8 cellular contexts compared by ENCODE assay signal in the genomic region with DNA sequence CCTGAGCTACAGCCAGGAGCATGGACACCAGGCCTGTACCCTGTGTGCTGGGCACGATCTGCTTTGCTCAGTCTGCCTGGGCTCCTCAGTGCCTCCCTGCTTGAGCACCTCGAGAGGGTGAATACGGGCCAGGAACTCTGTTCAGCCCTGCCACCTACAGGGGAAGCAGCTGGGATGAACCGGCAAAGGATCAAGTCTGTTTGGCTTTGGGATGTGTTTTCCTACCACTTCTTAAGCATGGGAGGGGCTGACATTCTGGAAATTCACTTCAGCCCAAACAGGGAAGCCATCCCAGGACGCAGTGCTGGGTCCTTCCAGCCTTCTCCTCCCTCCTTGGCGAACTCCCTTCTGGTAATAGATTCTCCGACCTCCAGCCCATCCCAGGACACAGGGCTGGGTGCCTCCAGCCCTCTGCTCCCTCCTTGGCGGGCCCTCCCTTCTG. TPM values are rescaled to one million over a fixed set of nuclear protein-coding genes. Genes with fewer than 3 reads are reported as not detected.
A peak's percentile ranks its signal among the peaks of the same experiment; 100 is the strongest.
DNase-seq lines count a peak whose midpoint lies in the region; ATAC-seq, FAIRE-seq and TF ChIP-seq lines count a peak whose summit lies in the region.

No MANE protein-coding gene starts in this region.

- H3K9me1 ChIP-seq in IMR-90 (ENCODE audit: insufficient read depth, low read length) (no peaks in the 10 kb centered on the region), K562 (ENCODE audit: control insufficient read depth, insufficient read depth, low read length) (peaks cover 6% of the 10 kb centered on the region)

- in situ Hi-C loops in IMR-90 (cut with MboI; ENCODE audit: low sequenced_read_pairs) (no loop called here), K562 (cut with MboI) (loop anchor here (5.0 kb wide), 1 partner anchor 48 kb away; no protein-coding TSS in a partner anchor)

- peak overlapping the region; percentile 60; the same call in 1 of the 2 replicates for H2BK120ac ChIP-seq in IMR-90 (ENCODE audit: low read depth, low read length)

- no peak for FAIRE-seq in K562 (lab: Jason Lieb, UNC)

- BruUV-seq in IMR-90 (replicated peaks; lab: Mats Ljungman, UMichigan) = no TSS peak
- no TSS peak for BruUV-seq in K562 (replicated peaks; lab: Mats Ljungman, UMichigan)

- H3K4me1 ChIP-seq in IMR-90 (ENCODE audit: control insufficient read depth, insufficient read depth, low read length) (peaks cover 8% of the 10 kb centered on the region; the same call in 1 of the 2 replicates), K562 (replicated peaks in 1 of 2; ENCODE audit: control insufficient read depth in 2 of 2, insufficient read depth in 2 of 2, low read length in 2 of 2) (peaks cover 0 to 6% of the 10 kb centered on the region in 2 experiments; a peak in 1 of 5 replicates), iPS-20b (ENCODE audit: insufficient read depth, low read length) (peaks cover 25% of the 10 kb centered on the region; the same call in 1 of the 2 replicates)

- ATAC-seq in IMR-90 (ENCODE audit: low read depth) (peak; percentile 92), K562 (peak; percentile 67), GM18498 (IDR thresholded peaks at IDR 0.05; ENCODE audit: unreplicated experiment) (no peak)
- ATAC-seq in stimulated activated effector memory CD8-positive, alpha-beta T cell treated with anti-CD3 and anti-CD28 coated beads, Interleukin-12 subunit alpha, Interleukin-12 subunit beta, amount 100 ng/mL, for 72 hours = no peak

- no peaks in the 10 kb centered on the region for H3K9me3 Mint-ChIP-seq in stimulated activated effector memory CD8-positive, alpha-beta T cell treated with anti-CD3 and anti-CD28 coated beads, Interleukin-12 subunit alpha, Interleukin-12 subunit beta, amount 100 ng/mL, for 72 hours

- H3K27me3 ChIP-seq in IMR-90 (ENCODE audit: control insufficient read depth, insufficient read depth, low read length) (no peaks in the 10 kb centered on the region; the same call in 1 of the 2 replicates), K562 (ENCODE audit: control insufficient read depth in 2 of 2, insufficient read depth in 2 of 2, low read length in 2 of 2) (peaks cover 77 to 95% of the 10 kb centered on the region in 2 experiments), iPS-20b (ENCODE audit: insufficient read depth, low read length) (no peaks in the 10 kb centered on the region)

- peak overlapping the region; percentile 19; the same call in 1 of the 2 replicates for H3K18ac ChIP-seq in IMR-90 (ENCODE audit: low read depth, low read length)

- H3K36me3 Mint-ChIP-seq in stimulated activated effector memory CD8-positive, alpha-beta T cell treated with anti-CD3 and anti-CD28 coated beads, Interleukin-12 subunit alpha, Interleukin-12 subunit beta, amount 100 ng/mL, for 72 hours = no peaks in the 10 kb centered on the region

- H2AK5ac ChIP-seq in IMR-90 (ENCODE audit: low read depth, low read length) = peak overlapping the region; percentile 75; the same call in 1 of the 2 replicates

- H2BK15ac ChIP-seq in IMR-90 (ENCODE audit: low read depth, low read length) = no peak overlapping the region

- no peak overlapping the region for H3K4me3 Mint-ChIP-seq in stimulated activated effector memory CD8-positive, alpha-beta T cell treated with anti-CD3 and anti-CD28 coated beads, Interleukin-12 subunit alpha, Interleukin-12 subunit beta, amount 100 ng/mL, for 72 hours

- H4K5ac ChIP-seq in IMR-90 (ENCODE audit: low read depth, low read length) = peak overlapping the region; percentile 13; the same call in 1 of the 2 replicates

- H3K27ac ChIP-seq in IMR-90 (ENCODE audit: insufficient read depth, low read length) = peak overlapping the region; percentile 4; the same call in 1 of the 2 replicates
- no peak overlapping the region for H3K27ac ChIP-seq in K562 (ENCODE audit: extremely low read depth, low read depth, low read length)
- no peak overlapping the region for H3K27ac ChIP-seq in iPS-20b (ENCODE audit: low read length)

- H3K9me3 ChIP-seq in IMR-90 (ENCODE audit: control insufficient read depth, insufficient read depth, low read length) (no peaks in the 10 kb centered on the region), K562 (replicated peaks; ENCODE audit: control insufficient read depth, insufficient read depth, low read depth, low read length) (no peaks in the 10 kb centered on the region), iPS-20b (ENCODE audit: insufficient read depth, low read depth, low read length) (no peaks in the 10 kb centered on the region)

- H3K36me3 ChIP-seq in IMR-90 (ENCODE audit: control insufficient read depth, insufficient read depth, low read length) = peaks cover 3% of the 10 kb centered on the region; the same call in 1 of the 2 replicates
- no peaks in the 10 kb centered on the region for H3K36me3 ChIP-seq in K562 (ENCODE audit: control insufficient read depth, insufficient read depth, low read length)
- H3K36me3 ChIP-seq in iPS-20b (ENCODE audit: insufficient read depth, low read depth, low read length) = no peaks in the 10 kb centered on the region

- dilution Hi-C loops in IMR-90 (cut with HindIII; ENCODE audit: low sequenced_read_pairs, unreplicated experiment) = no loop called here

- DNase-seq in AG10803 (ENCODE audit: low read depth) (peak; percentile 71), IMR-90 (peak; percentile 53), K562 (ENCODE audit: extremely low read depth in 1 of 4, low spot score in 3 of 4) (peak in 1 of 4 experiments; percentile 27)
- no peak for DNase-seq in stimulated activated effector memory CD8-positive, alpha-beta T cell treated with anti-CD3 and anti-CD28 coated beads, Interleukin-12 subunit alpha, Interleukin-12 subunit beta, amount 100 ng/mL, for 72 hours (ENCODE audit: low spot score in 2 of 2)
- DNase-seq in stimulated activated CD4-positive, alpha-beta T cell treated with anti-CD3 and anti-CD28 coated beads, Interleukin-2, amount 100 ng/mL, for 24 hours = no peak
- DNase-seq in effector CD8-positive, alpha-beta T cell (lab: John Stamatoyannopoulos, UW) = no peak

- peak overlapping the region; percentile 15 for H2AFZ ChIP-seq in IMR-90 (replicated peaks; ENCODE audit: low read length, poor library complexity)
- H2AFZ ChIP-seq in K562 (ENCODE audit: low read depth, low read length) = no peak overlapping the region

- peak; percentile 72 for TF ChIP-seq RAD21 in IMR-90 (IDR thresholded peaks at IDR 0.05; ENCODE audit: low read length)
- peak in 1 of 2 experiments; percentile 55; a peak in 2 of 4 replicates for TF ChIP-seq RAD21 in K562 (CRISPR knock-in tag; conservative IDR thresholded peaks at IDR 0.05 in 1 of 2, IDR thresholded peaks at IDR 0.05 in 1 of 2)

- peak overlapping the region in 1 of 2 experiments; percentile 36; a peak in 1 of 4 replicates for H4K8ac ChIP-seq in IMR-90 (ENCODE audit: low read depth in 2 of 2, low read length in 2 of 2)

- H3K4me2 ChIP-seq in IMR-90 (ENCODE audit: low read depth, low read length) (no peak overlapping the region), K562 (ENCODE audit: insufficient read depth, low read length) (no peak overlapping the region)

- no CpG with 5 or more reads among the region's 8 CpGs for WGBS in IMR-90 (ENCODE audit: extremely low coverage in 2 of 2, insufficient read length in 1 of 2), 2 experiments
- 3% methylated on average over 8 of the region's 8 CpGs for WGBS in K562 (ENCODE audit: insufficient coverage, low coverage, missing lambda C conversion rate)

- no peaks in the 10 kb centered on the region for H3K79me2 ChIP-seq in K562 (ENCODE audit: control insufficient read depth, insufficient read depth, low read length)

- H3K4ac ChIP-seq in IMR-90 (ENCODE audit: low read depth, low read length) = peak overlapping the region; percentile 8

- H3K56ac ChIP-seq in IMR-90 (ENCODE audit: extremely low read depth, insufficient read depth, low read length) = no peak overlapping the region

- peak; percentile 70 for TF ChIP-seq CTCF in AG10803 (conservative IDR thresholded peaks at IDR 0.05; ENCODE audit: low read length)
- TF ChIP-seq CTCF in IMR-90 (conservative IDR thresholded peaks at IDR 0.05; ENCODE audit: low read depth, low read length) = peak; percentile 61
- TF ChIP-seq CTCF in K562 (IDR thresholded peaks at IDR 0.05 in 2 of 3, conservative IDR thresholded peaks at IDR 0.05 in 1 of 3; ENCODE audit: insufficient read depth in 2 of 3, low read depth in 1 of 3, low read length in 3 of 3) = peak; percentile 28 to 52 (median 30); a peak in 4 of 6 replicates

- peaks cover 15% of the 10 kb centered on the region for H3K4me1 Mint-ChIP-seq in stimulated activated effector memory CD8-positive, alpha-beta T cell treated with anti-CD3 and anti-CD28 coated beads, Interleukin-12 subunit alpha, Interleukin-12 subunit beta, amount 100 ng/mL, for 72 hours

- H3K79me1 ChIP-seq in IMR-90 (ENCODE audit: low read depth in 1 of 2, low read length in 2 of 2) = no peaks in the 10 kb centered on the region

- H3K9ac ChIP-seq in IMR-90 (ENCODE audit: low read depth, low read length) (no peak overlapping the region; the same call in 1 of the 2 replicates), K562 (ENCODE audit: insufficient read depth in 1 of 2, low read depth in 2 of 2, low read length in 2 of 2) (no peak overlapping the region), iPS-20b (ENCODE audit: low read depth, low read length) (peak overlapping the region; percentile 14; the same call in 1 of the 2 replicates)

- no peak for TF ChIP-seq EP300 in K562 (IDR thresholded peaks at IDR 0.05; ENCODE audit: low read length)

- no peak overlapping the region for H3K4me3 ChIP-seq in AG10803 (ENCODE audit: low read length)
- H3K4me3 ChIP-seq in IMR-90 (ENCODE audit: insufficient read depth, low read depth, low read length) = no peak overlapping the region
- no peak overlapping the region for H3K4me3 ChIP-seq in K562
- no peak overlapping the region for H3K4me3 ChIP-seq in iPS-20b (ENCODE audit: low read length)

- peak overlapping the region; percentile 45; the same call in 1 of the 2 replicates for H2BK20ac ChIP-seq in IMR-90 (ENCODE audit: low read depth, low read length)

- H3K27ac Mint-ChIP-seq in stimulated activated effector memory CD8-positive, alpha-beta T cell treated with anti-CD3 and anti-CD28 coated beads, Interleukin-12 subunit alpha, Interleukin-12 subunit beta, amount 100 ng/mL, for 72 hours = peak overlapping the region; percentile 78

- no peak for TF ChIP-seq POLR2A in IMR-90 (IDR thresholded peaks at IDR 0.05; ENCODE audit: low read depth, low read length)
- no peak for TF ChIP-seq POLR2A in K562 (conservative IDR thresholded peaks at IDR 0.05)

- H3K14ac ChIP-seq in IMR-90 (replicated peaks; ENCODE audit: low read depth, low read length) = peak overlapping the region; percentile 48

- H4K91ac ChIP-seq in IMR-90 (ENCODE audit: insufficient read depth, low read depth, low read length) = no peak overlapping the region

- CTCF ChIA-PET in IMR-90 (lab: Yijun Ruan, JAX) = interaction anchor here (1.1 kb wide), 1 partner anchor 20 kb away, joined by 3 read pairs; no protein-coding TSS in a partner anchor
- CTCF ChIA-PET in K562 (lab: Yijun Ruan, JAX; ENCODE audit: low intra/inter-chr PET ratio) = no interaction called here

- no peak overlapping the region for H3K23ac ChIP-seq in IMR-90 (ENCODE audit: low read depth, low read length)

- intact Hi-C loops in IMR-90 (cut with micrococcal nuclease) = loop anchor here (1.0 kb wide), 2 partner anchors 47 to 125 kb away; no protein-coding TSS in a partner anchor
- intact Hi-C loops in K562 (cut with micrococcal nuclease) = loop anchor here (10.0 kb wide), 1 partner anchor 51 kb away; no protein-coding TSS in a partner anchor

- peak overlapping the region; percentile 68 for H2AK9ac ChIP-seq in IMR-90 (replicated peaks; ENCODE audit: low read depth, low read length, poor library complexity)

- no peak overlapping the region for H2BK5ac ChIP-seq in IMR-90 (ENCODE audit: low read depth, low read length, poor library complexity, severe bottlenecking)

- H4K20me1 ChIP-seq in IMR-90 (ENCODE audit: insufficient read depth, low read length) = no peaks in the 10 kb centered on the region
- peaks cover 29% of the 10 kb centered on the region for H4K20me1 ChIP-seq in K562 (replicated peaks; ENCODE audit: control insufficient read depth, insufficient read depth, low read length)

- POLR2A ChIA-PET in IMR-90 (lab: Charles Lee; ENCODE audit: unreplicated experiment) = no interaction called here
- POLR2A ChIA-PET in K562 (lab: Yijun Ruan, JAX) = interaction anchor here (0.6 to 1.9 kb wide), 5 partner anchors 10 to 1055 kb away, joined by 3 to 7 read pairs (median 3); no protein-coding TSS in a partner anchor

RNA-seq across cellular contexts. Expression of gene SELENON, which starts 55.8 kb away (rescaled TPM):
- total RNA-seq in IMR-90 (2012; rRNA removed) = 9.1 and 10.0 TPM in 2 replicates
- polyA plus RNA-seq in IMR-90 (2012; rRNA removed) = 86.4 and 114 TPM in 2 replicates
- polyA plus RNA-seq in IMR-90 (2012; cell fraction: cytosol; rRNA removed) = 67.8 and 132 TPM in 2 replicates
- polyA plus RNA-seq in IMR-90 (2012; cell fraction: nucleus; rRNA removed; ENCODE audit: low replicate concordance) = 82.8 and 113 TPM in 2 replicates
- total RNA-seq in K562 (2011; cell fraction: chromatin; rRNA removed; ENCODE audit: low replicate concordance) = 10.6 and 27.1 TPM in 2 replicates
- total RNA-seq in K562 (2011; cell fraction: nucleolus; rRNA removed) = 20.8 and 22.0 TPM in 2 replicates
- total RNA-seq in K562 (2011; cell fraction: nucleoplasm; rRNA removed) = 23.3 and 31.8 TPM in 2 replicates
- total RNA-seq in K562 (2014; rRNA removed) = 6.1 and 10.0 TPM in 2 replicates
- total RNA-seq in K562 (2014; rRNA removed; fragmentation: Illumina TruSeq; extraction: Trizol) = 5.1 and 6.8 TPM in 2 replicates
- total RNA-seq in K562 (2015; rRNA removed; fragmentation: Illumina TruSeq; extraction: Trizol) = 7.0 and 7.4 TPM in 2 replicates
- 21.2 and 24.4 TPM in 2 replicates for total RNA-seq in K562 (2021)
- polyA plus RNA-seq in K562 (2011; rRNA removed) = 7.1 and 7.2 TPM in 2 replicates
- polyA plus RNA-seq in K562 (2011; cell fraction: cytosol; rRNA removed) = 12.7 and 12.8 TPM in 2 replicates
- polyA plus RNA-seq in K562 (2011; cell fraction: nucleus; rRNA removed) = 13.8 and 19.5 TPM in 2 replicates
- polyA plus RNA-seq in K562 (2012) = 17.5 and 37.6 TPM in 2 replicates
- 26.7 and 28.9 TPM in 2 replicates for polyA plus RNA-seq in K562 (2014; fragmentation: Illumina TruSeq; extraction: Trizol)
- 1 to 10 TPM in 1 of 2 experiments, under 1 TPM in 1; 0.43 to 1.5 TPM for polyA plus RNA-seq in K562 (2014; fragmentation: Nextera tagmentation; extraction: Ambion mirVana)
- polyA plus RNA-seq in K562 (2014; rRNA removed) = 12.5 and 12.6 TPM in 2 replicates
- polyA minus RNA-seq in K562 (2011; rRNA and poly(A)+ RNA removed) = 3.7 and 4.2 TPM in 2 replicates
- polyA minus RNA-seq in K562 (2011; cell fraction: cytosol; rRNA and poly(A)+ RNA removed) = 12.5 and 15.8 TPM in 2 replicates
- 2.4 and 3.6 TPM in 2 replicates for polyA minus RNA-seq in K562 (2011; cell fraction: nucleus; rRNA and poly(A)+ RNA removed)

Comparison
In these comparisons a context has a peak if more than half of its experiments do, and no peak if none do; other contexts are left out.
1. DNase-seq: peak in AG10803 (single experiment) and IMR-90 (single experiment); none in stimulated activated effector memory CD8-positive, alpha-beta T cell treated with anti-CD3 and anti-CD28 coated beads, Interleukin-12 subunit alpha, Interleukin-12 subunit beta, amount 100 ng/mL, for 72 hours (0 of 2), stimulated activated CD4-positive, alpha-beta T cell treated with anti-CD3 and anti-CD28 coated beads, Interleukin-2, amount 100 ng/mL, for 24 hours (0 of 2) and effector CD8-positive, alpha-beta T cell (single experiment).
2. ATAC-seq: peak in IMR-90 (single experiment) and K562 (single experiment); none in stimulated activated effector memory CD8-positive, alpha-beta T cell treated with anti-CD3 and anti-CD28 coated beads, Interleukin-12 subunit alpha, Interleukin-12 subunit beta, amount 100 ng/mL, for 72 hours (single experiment) and GM18498 (single experiment).
3. Peak in every context shown above with its lines, with median percentiles within 50 percentile points of each other: CTCF ChIP-seq.